In the genomic region with DNA sequence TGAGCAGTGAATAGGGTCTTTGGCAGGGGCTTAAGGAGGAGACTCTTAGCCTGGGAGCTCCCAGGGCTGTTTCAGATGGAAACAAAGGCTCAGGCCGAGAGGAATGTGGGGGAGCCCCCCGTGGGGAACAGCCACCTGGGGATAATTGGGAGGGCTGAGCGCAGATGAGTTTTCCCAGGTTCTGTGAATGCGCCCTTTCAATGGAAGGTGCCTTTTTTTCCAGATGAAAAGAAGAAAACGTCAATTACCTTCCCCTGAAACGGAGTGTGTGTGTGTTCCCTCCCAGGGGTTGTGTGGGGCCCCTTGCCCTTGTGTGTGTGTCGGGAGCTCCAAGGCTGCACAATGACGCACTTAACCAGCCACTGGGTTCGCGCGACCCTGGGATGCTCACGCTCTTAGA, we compare ENCODE assay signal across 1 cellular context.
TF ChIP-seq lines count a peak whose summit lies in the region.

No MANE protein-coding gene starts in this region.

TF ChIP-seq in GM23338, 12 proteins besides CTCF, POLR2A, EP300 and RAD21 (continued from another document):
- TF ChIP-seq, protein P1, sequence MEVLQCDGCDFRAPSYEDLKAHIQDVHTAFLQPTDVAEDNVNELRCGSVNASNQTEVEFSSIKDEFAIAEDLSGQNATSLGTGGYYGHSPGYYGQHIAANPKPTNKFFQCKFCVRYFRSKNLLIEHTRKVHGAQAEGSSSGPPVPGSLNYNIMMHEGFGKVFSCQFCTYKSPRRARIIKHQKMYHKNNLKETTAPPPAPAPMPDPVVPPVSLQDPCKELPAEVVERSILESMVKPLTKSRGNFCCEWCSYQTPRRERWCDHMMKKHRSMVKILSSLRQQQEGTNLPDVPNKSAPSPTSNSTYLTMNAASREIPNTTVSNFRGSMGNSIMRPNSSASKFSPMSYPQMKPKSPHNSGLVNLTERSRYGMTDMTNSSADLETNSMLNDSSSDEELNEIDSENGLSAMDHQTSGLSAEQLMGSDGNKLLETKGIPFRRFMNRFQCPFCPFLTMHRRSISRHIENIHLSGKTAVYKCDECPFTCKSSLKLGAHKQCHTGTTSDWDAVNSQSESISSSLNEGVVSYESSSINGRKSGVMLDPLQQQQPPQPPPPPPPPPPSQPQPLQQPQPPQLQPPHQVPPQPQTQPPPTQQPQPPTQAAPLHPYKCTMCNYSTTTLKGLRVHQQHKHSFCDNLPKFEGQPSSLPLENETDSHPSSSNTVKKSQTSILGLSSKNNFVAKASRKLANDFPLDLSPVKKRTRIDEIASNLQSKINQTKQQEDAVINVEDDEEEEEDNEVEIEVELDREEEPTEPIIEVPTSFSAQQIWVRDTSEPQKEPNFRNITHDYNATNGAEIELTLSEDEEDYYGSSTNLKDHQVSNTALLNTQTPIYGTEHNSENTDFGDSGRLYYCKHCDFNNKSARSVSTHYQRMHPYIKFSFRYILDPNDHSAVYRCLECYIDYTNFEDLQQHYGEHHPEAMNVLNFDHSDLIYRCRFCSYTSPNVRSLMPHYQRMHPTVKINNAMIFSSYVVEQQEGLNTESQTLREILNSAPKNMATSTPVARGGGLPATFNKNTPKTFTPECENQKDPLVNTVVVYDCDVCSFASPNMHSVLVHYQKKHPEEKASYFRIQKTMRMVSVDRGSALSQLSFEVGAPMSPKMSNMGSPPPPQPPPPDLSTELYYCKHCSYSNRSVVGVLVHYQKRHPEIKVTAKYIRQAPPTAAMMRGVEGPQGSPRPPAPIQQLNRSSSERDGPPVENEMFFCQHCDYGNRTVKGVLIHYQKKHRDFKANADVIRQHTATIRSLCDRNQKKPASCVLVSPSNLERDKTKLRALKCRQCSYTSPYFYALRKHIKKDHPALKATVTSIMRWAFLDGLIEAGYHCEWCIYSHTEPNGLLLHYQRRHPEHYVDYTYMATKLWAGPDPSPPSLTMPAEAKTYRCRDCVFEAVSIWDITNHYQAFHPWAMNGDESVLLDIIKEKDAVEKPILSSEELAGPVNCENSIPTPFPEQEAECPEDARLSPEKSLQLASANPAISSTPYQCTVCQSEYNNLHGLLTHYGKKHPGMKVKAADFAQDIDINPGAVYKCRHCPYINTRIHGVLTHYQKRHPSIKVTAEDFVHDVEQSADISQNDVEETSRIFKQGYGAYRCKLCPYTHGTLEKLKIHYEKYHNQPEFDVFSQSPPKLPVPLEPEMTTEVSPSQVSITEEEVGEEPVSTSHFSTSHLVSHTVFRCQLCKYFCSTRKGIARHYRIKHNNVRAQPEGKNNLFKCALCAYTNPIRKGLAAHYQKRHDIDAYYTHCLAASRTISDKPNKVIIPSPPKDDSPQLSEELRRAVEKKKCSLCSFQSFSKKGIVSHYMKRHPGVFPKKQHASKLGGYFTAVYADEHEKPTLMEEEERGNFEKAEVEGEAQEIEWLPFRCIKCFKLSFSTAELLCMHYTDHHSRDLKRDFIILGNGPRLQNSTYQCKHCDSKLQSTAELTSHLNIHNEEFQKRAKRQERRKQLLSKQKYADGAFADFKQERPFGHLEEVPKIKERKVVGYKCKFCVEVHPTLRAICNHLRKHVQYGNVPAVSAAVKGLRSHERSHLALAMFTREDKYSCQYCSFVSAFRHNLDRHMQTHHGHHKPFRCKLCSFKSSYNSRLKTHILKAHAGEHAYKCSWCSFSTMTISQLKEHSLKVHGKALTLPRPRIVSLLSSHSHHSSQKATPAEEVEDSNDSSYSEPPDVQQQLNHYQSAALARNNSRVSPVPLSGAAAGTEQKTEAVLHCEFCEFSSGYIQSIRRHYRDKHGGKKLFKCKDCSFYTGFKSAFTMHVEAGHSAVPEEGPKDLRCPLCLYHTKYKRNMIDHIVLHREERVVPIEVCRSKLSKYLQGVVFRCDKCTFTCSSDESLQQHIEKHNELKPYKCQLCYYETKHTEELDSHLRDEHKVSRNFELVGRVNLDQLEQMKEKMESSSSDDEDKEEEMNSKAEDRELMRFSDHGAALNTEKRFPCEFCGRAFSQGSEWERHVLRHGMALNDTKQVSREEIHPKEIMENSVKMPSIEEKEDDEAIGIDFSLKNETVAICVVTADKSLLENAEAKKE (CRISPR knock-in tag; IDR thresholded peaks at IDR 0.05) = no peak
- TF ChIP-seq JUNB (IDR thresholded peaks at IDR 0.05; ENCODE audit: unreplicated experiment) = no peak
- TF ChIP-seq EZH2 (IDR thresholded peaks at IDR 0.05; ENCODE audit: low read depth, unreplicated experiment) = no peak
- TF ChIP-seq EZH2phosphoT487 (IDR thresholded peaks at IDR 0.05; ENCODE audit: unreplicated experiment) = no peak
- no peak for TF ChIP-seq STAT1 (IDR thresholded peaks at IDR 0.05; ENCODE audit: unreplicated experiment)
- TF ChIP-seq NANOG (IDR thresholded peaks at IDR 0.05; ENCODE audit: borderline replicate concordance) = no peak
- TF ChIP-seq ZNF331 (CRISPR knock-in tag; IDR thresholded peaks at IDR 0.05; ENCODE audit: low read depth) = no peak
TF ChIP-seq in GM23338: peak in this region for 0.
